ENCODE assay signal across 8 cellular contexts in the genomic region with DNA sequence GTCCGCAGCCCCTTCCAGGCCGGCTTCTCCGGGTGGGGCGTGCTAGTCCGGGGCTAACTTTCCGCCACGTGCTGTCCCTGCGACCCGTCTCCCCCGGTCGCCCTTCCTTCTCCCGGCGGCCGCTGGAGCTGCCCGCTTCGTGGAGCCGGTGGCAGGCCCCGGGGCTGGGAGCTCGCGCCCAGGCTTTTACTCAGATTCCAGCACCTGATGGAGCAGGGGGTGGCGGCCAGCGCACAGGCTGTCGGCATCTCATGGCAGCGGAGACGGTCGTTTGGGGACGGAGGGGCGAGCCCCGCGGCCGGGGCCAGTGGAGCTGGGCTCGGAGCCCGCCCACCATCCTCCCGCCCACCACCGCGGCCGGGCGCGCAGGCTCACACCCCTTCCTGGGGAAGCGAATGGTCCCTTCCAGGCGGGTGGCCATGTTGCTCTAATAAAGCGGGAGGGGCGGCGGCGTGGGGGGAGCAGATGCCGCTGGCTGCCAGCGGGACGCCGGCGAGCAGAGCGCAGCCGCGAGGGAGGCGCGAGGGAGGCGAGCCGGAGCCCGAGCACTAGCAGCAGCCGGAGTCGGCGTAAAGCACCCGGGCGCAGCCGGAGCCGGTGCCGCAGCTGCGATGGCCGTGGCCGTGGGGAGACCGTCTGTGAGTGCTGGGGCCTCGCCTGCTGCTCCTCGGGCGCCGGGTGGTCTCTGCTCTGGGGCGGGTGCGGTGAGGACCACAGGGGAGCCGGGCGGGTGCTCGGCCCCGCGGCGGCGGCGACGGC. TPM values are rescaled to one million over a fixed set of nuclear protein-coding genes. Genes with fewer than 3 reads are reported as not detected.
A peak's percentile ranks its signal among the peaks of the same experiment; 100 is the strongest.
DNase-seq lines count a peak whose midpoint lies in the region; TF ChIP-seq lines count a peak whose summit lies in the region.

Gene SEPTIN11, plus strand, starts transcription at position 460 of the 759 bp plus-strand sequence. Its CDS starts 152 bp downstream, at position 612.

- no peak for TF ChIP-seq EP300 in suprapubic skin (IDR thresholded peaks at IDR 0.05)

- H3K36me3 Mint-ChIP-seq in HFFc6 (ENCODE audit: low read depth): peaks cover 65% of the 10 kb centered on the region

- TF ChIP-seq POLR2A in suprapubic skin (IDR thresholded peaks at IDR 0.05): peak; percentile 19 to 88

- H3K27me3 Mint-ChIP-seq in HFFc6 (ENCODE audit: insufficient read depth): peaks cover 2% of the 10 kb centered on the region

- peak; percentile 94 for DNase-seq in GM06990 (ENCODE audit: extremely low read depth, insufficient read length)
- DNase-seq in HFFc6: peak; percentile 94
- peak; percentile 89 for DNase-seq in NAMALWA (ENCODE audit: low spot score)
- DNase-seq in SK-N-MC (ENCODE audit: low read depth, low spot score): peak; percentile 16
- DNase-seq in activated naive CD4-positive, alpha-beta T cell treated with anti-CD3 and anti-CD28 coated beads, Interleukin-2, amount 50 U/mL, for 16 hours: peak; percentile 84
- DNase-seq in germinal center (ENCODE audit: low spot score): peak; percentile 92
- DNase-seq in occipital lobe (lab: John Stamatoyannopoulos, UW): peak; percentile 87
- peak; percentile 96 for DNase-seq in suprapubic skin (ENCODE audit: low spot score in 2 of 2)

- H3K9me3 ChIP-seq in SK-N-MC (ENCODE audit: low read depth, low read length) (no peaks in the 10 kb centered on the region), suprapubic skin (no peaks in the 10 kb centered on the region)

- no peaks in the 10 kb centered on the region for H3K9me3 Mint-ChIP-seq in HFFc6

- H3K4me3 Mint-ChIP-seq in HFFc6: peak within 1 kb of the TSS; percentile 92

- peak within 1 kb of the TSS; percentile 82 for H3K27ac Mint-ChIP-seq in HFFc6

- H3K4me3 ChIP-seq in GM06990 (replicated peaks; ENCODE audit: low read depth, low read length) (peak within 1 kb of the TSS; percentile 93), SK-N-MC (peak within 1 kb of the TSS; percentile 86), suprapubic skin (peak within 1 kb of the TSS; percentile 81)

- H3K27me3 ChIP-seq in GM06990 (replicated peaks; ENCODE audit: control insufficient read depth, insufficient read depth, low read length) (no peaks in the 10 kb centered on the region), suprapubic skin (no peaks in the 10 kb centered on the region)

- peak within 1 kb of the TSS; percentile 75 for H3K9ac ChIP-seq in SK-N-MC (ENCODE audit: insufficient read length)

- H3K36me3 ChIP-seq in GM06990 (ENCODE audit: control insufficient read depth, insufficient read depth, low read length): no peaks in the 10 kb centered on the region
- H3K36me3 ChIP-seq in SK-N-MC (ENCODE audit: insufficient read depth, low read length): no peaks in the 10 kb centered on the region
- H3K36me3 ChIP-seq in suprapubic skin: no peaks in the 10 kb centered on the region

- TF ChIP-seq CTCF in GM06990 (IDR thresholded peaks at IDR 0.05; ENCODE audit: insufficient read depth, low read length, poor library complexity, severe bottlenecking) (peak; percentile 0), HFFc6 (IDR thresholded peaks at IDR 0.05) (no peak), suprapubic skin (IDR thresholded peaks at IDR 0.05) (no peak)

- peaks cover 49% of the 10 kb centered on the region for H3K4me1 ChIP-seq in suprapubic skin

- WGBS in suprapubic skin: no CpG with 5 or more reads among the region's 85 CpGs

- H3K27ac ChIP-seq in SK-N-MC (no peak within 1 kb of the TSS), suprapubic skin (peak within 1 kb of the TSS; percentile 96)

- peaks cover 65% of the 10 kb centered on the region for H3K4me1 Mint-ChIP-seq in HFFc6 (ENCODE audit: low read depth)

RNA-seq across cellular contexts. Expression of gene SEPTIN11, which starts in this region (rescaled TPM):
- total RNA-seq in HFFc6 (2021; fragmentation: NEBNext Ultra II Directional; extraction: Animal tissue kit (Norgen Biotek cat#: 25700)): 100 to 1,000 TPM; 563 to 907 (median 620) TPM
- total RNA-seq in occipital lobe (244 TPM), suprapubic skin (10 to 100 TPM; 18.6 to 41.6 (median 25.1) TPM)

Comparison
In these comparisons a context has a peak if more than half of its experiments do, and no peak if none do; other contexts are left out.
1. DNase-seq: peak in every context shown above with its lines; median percentile 96 in suprapubic skin; 94 in GM06990; 94 in HFFc6; 92 in germinal center; 89 in NAMALWA; 87 in occipital lobe; 84 in activated naive CD4-positive, alpha-beta T cell treated with anti-CD3 and anti-CD28 coated beads, Interleukin-2, amount 50 U/mL, for 16 hours; 16 in SK-N-MC.